In the genomic region with DNA sequence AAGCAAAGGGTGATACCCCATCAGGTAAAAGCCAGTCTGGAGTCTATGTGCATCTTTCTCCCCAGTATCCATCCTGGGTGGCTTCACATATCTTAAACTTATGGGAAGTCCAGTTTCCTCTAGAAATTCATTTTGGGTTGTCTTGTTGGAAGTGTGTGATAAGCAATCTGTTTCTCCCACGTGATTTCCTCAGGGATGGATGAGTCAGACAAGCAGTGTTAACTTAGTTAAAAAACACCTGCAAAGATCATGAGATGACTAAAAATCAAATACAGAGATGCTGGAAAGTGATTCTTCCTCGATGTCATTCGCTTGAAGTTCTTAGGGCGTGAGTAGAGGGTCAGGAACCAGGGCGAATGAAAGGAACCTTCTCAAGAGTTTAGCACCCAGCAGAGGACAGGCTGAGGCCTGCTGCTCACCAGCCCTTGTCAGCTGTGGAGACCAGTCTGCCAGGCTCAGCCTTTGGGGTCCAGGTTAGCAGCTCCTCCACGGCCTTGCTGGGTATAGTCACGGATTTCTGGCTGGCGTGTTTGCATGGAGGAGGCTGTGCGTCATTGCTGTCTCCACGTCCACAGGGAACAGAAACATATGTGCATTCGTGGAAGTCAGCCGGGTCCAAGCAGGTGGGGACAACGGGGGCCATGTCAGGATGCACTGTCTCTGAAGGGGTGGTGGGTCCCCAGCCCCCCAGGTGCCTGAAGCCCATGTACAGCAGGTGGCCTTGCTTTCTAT, we compare ENCODE assay signal across 21 cellular contexts. TPM values are rescaled to one million over a fixed set of nuclear protein-coding genes. Genes with fewer than 3 reads are reported as not detected.
DNase-seq lines count a peak whose midpoint lies in the region; ATAC-seq, FAIRE-seq and TF ChIP-seq lines count a peak whose summit lies in the region.
"Had no signal": no experiment of that assay in that cellular context is flagged by ENCODE, and none has a peak within 500 bp of the region (broad histone marks: within the 10 kb centered on the region; RNA-seq: fewer than 3 reads in every experiment).

No MANE protein-coding gene starts in this region.

- H3K36me3 Mint-ChIP-seq in activated naive CD8-positive, alpha-beta T cell treated with anti-CD3 and anti-CD28 coated beads for 36 hours = peaks cover 1% of the 10 kb centered on the region

- no peak overlapping the region for H2AFZ ChIP-seq in K562 (ENCODE audit: low read depth, low read length)
- H2AFZ ChIP-seq in hepatocyte = no peak overlapping the region

- H3K27me3 ChIP-seq in K562 (ENCODE audit: control insufficient read depth in 2 of 2, insufficient read depth in 2 of 2, low read length in 2 of 2) = peaks cover 38 to 48% of the 10 kb centered on the region in 2 experiments
- H3K27me3 ChIP-seq in hepatocyte = no peaks in the 10 kb centered on the region
- H3K27me3 ChIP-seq: BE2C had no signal

- H3K9me3 ChIP-seq in K562 (replicated peaks; ENCODE audit: control insufficient read depth, insufficient read depth, low read depth, low read length) (no peaks in the 10 kb centered on the region), hepatocyte (ENCODE audit: low read depth) (no peaks in the 10 kb centered on the region)
- H3K9me3 ChIP-seq: A549, BE2C had no signal

- intact Hi-C loops in K562 (cut with micrococcal nuclease) = no loop called here

- peak; percentile 6 for FAIRE-seq in K562 (lab: Jason Lieb, UNC)
- FAIRE-seq: A549, D721Med, GM19239, H1 had no signal

- CTCF ChIA-PET in K562 (lab: Yijun Ruan, JAX; ENCODE audit: low intra/inter-chr PET ratio) = no interaction called here

- H4K20me1 ChIP-seq in K562 (replicated peaks; ENCODE audit: control insufficient read depth, insufficient read depth, low read length) = no peaks in the 10 kb centered on the region
- H4K20me1 ChIP-seq in hepatocyte (ENCODE audit: insufficient read depth, poor library complexity, severe bottlenecking) = no peaks in the 10 kb centered on the region

- TF ChIP-seq RAD21 in K562 (CRISPR knock-in tag; conservative IDR thresholded peaks at IDR 0.05 in 1 of 2, IDR thresholded peaks at IDR 0.05 in 1 of 2) = no peak

- TF ChIP-seq EP300 in K562 (IDR thresholded peaks at IDR 0.05; ENCODE audit: low read length) = no peak

- no peaks in the 10 kb centered on the region for H3K4me1 Mint-ChIP-seq in activated naive CD8-positive, alpha-beta T cell treated with anti-CD3 and anti-CD28 coated beads for 36 hours

- no peaks in the 10 kb centered on the region for H3K36me3 ChIP-seq in K562 (ENCODE audit: control insufficient read depth, insufficient read depth, low read length)
- no peaks in the 10 kb centered on the region for H3K36me3 ChIP-seq in hepatocyte (replicated peaks; ENCODE audit: insufficient read depth, low read depth)
- H3K36me3 ChIP-seq: BE2C had no signal

- no peaks in the 10 kb centered on the region for H3K79me2 ChIP-seq in K562 (ENCODE audit: control insufficient read depth, insufficient read depth, low read length)
- H3K79me2 ChIP-seq in hepatocyte = no peaks in the 10 kb centered on the region

- WGBS in K562 (ENCODE audit: insufficient coverage, low coverage, missing lambda C conversion rate) = 21% methylated on average over 13 of the region's 13 CpGs
- WGBS in hepatocyte (ENCODE audit: low lambda C conversion rate, missing lambda C conversion rate) = 90% methylated on average over 13 of the region's 13 CpGs

- no peaks in the 10 kb centered on the region for H3K27me3 Mint-ChIP-seq in activated naive CD8-positive, alpha-beta T cell treated with anti-CD3 and anti-CD28 coated beads for 36 hours

- H3K27ac Mint-ChIP-seq in activated naive CD8-positive, alpha-beta T cell treated with anti-CD3 and anti-CD28 coated beads for 36 hours = no peak overlapping the region

- no peak for ATAC-seq in K562
- ATAC-seq in left lobe of liver = no peak
- ATAC-seq: A549, Panc1 had no signal

- H3K9me1 ChIP-seq in K562 (ENCODE audit: control insufficient read depth, insufficient read depth, low read length) = no peaks in the 10 kb centered on the region

- no peak for TF ChIP-seq POLR2A in K562 (conservative IDR thresholded peaks at IDR 0.05)

- in situ Hi-C loops in K562 (cut with MboI) = no loop called here

- H3K4me2 ChIP-seq in K562 (ENCODE audit: insufficient read depth, low read length) (no peak overlapping the region), hepatocyte (no peak overlapping the region)
- H3K4me2 ChIP-seq: A549 had no signal

- DNase-seq in M059J (ENCODE audit: low read depth) (peak; percentile 60), K562 (ENCODE audit: extremely low read depth in 1 of 4, low spot score in 3 of 4) (no peak), fibroblast of the aortic adventitia (ENCODE audit: low read depth) (peak; percentile 35), middle frontal gyrus (ENCODE audit: extremely low spot score, low spot score) (peak; percentile 16), left lobe of liver (ENCODE audit: low spot score) (no peak), hepatocyte (ENCODE audit: low spot score) (no peak)
- no peak for DNase-seq in stimulated activated CD4-positive, alpha-beta T cell treated with anti-CD3 and anti-CD28 coated beads, Interleukin-12 subunit alpha, Interleukin-12 subunit beta, amount 100 ng/mL, for 4 hours
- no peak for DNase-seq in activated naive CD8-positive, alpha-beta T cell treated with anti-CD3 and anti-CD28 coated beads for 36 hours
- DNase-seq: BE2C; GF-D8; IMR-90; NCI-H1417; NCI-H187 treated with DMSO at 0.1 percent for 48 hours; NCI-H2107; NK-92 treated with Interleukin-12 subunit alpha and Interleukin-12 subunit beta, amount 100 ng/mL, for 24 hours had no signal

- H3K4me3 Mint-ChIP-seq in activated naive CD8-positive, alpha-beta T cell treated with anti-CD3 and anti-CD28 coated beads for 36 hours = no peak overlapping the region

- H3K4me3 ChIP-seq in K562 = no peak overlapping the region
- H3K4me3 ChIP-seq in fibroblast of the aortic adventitia (ENCODE audit: low read depth, low read length) = no peak overlapping the region
- no peak overlapping the region for H3K4me3 ChIP-seq in hepatocyte
- H3K4me3 ChIP-seq: A549 had no signal

- no peak overlapping the region for H3K9ac ChIP-seq in K562 (ENCODE audit: insufficient read depth in 1 of 2, low read depth in 2 of 2, low read length in 2 of 2)

- no peak overlapping the region for H3K27ac ChIP-seq in K562 (ENCODE audit: extremely low read depth, low read depth, low read length)
- no peak overlapping the region for H3K27ac ChIP-seq in hepatocyte
- H3K27ac ChIP-seq: A549 had no signal

- H3K9me2 ChIP-seq in hepatocyte (replicated peaks; ENCODE audit: insufficient read depth) = no peaks in the 10 kb centered on the region

- BruUV-seq in K562 (replicated peaks; lab: Mats Ljungman, UMichigan) = no TSS peak

- POLR2A ChIA-PET in K562 (lab: Yijun Ruan, JAX) = no interaction called here

- H3K4me1 ChIP-seq in K562 (replicated peaks in 1 of 2; ENCODE audit: control insufficient read depth in 2 of 2, insufficient read depth in 2 of 2, low read length in 2 of 2) (peaks cover 6 to 25% of the 10 kb centered on the region in 2 experiments; a peak in 4 of 5 replicates), hepatocyte (ENCODE audit: insufficient read depth) (no peaks in the 10 kb centered on the region)
- H3K4me1 ChIP-seq: A549, BE2C had no signal

- H3K9me3 Mint-ChIP-seq in activated naive CD8-positive, alpha-beta T cell treated with anti-CD3 and anti-CD28 coated beads for 36 hours = no peaks in the 10 kb centered on the region

- no peak for TF ChIP-seq CTCF in K562 (IDR thresholded peaks at IDR 0.05 in 2 of 3, conservative IDR thresholded peaks at IDR 0.05 in 1 of 3; ENCODE audit: insufficient read depth in 2 of 3, low read depth in 1 of 3, low read length in 3 of 3)
- no peak for TF ChIP-seq CTCF in fibroblast of the aortic adventitia (IDR thresholded peaks at IDR 0.05; ENCODE audit: insufficient read depth, low read length)
- TF ChIP-seq CTCF in hepatocyte (IDR thresholded peaks at IDR 0.05; ENCODE audit: poor library complexity) = no peak

TF ChIP-seq in K562, 482 proteins besides CTCF, POLR2A, EP300 and RAD21 (continues in another document):
- TF ChIP-seq JUND (IDR thresholded peaks at IDR 0.05; ENCODE audit: borderline replicate concordance, low read depth, low read length) = peak; percentile 75; the same call in 1 of the 2 replicates
- peak; percentile 61; the same call in 1 of the 3 replicates for TF ChIP-seq JUND (tag; IDR thresholded peaks at IDR 0.05; ENCODE audit: borderline replicate concordance, low read depth, low read length)
- TF ChIP-seq ZNF766 (CRISPR knock-in tag; conservative IDR thresholded peaks at IDR 0.05) = no peak

RNA-seq across cellular contexts. Expression of a gene that starts 2.8 kb away (rescaled TPM):
- 0.05 and 0.27 TPM in 2 replicates for total RNA-seq in M059J (2014; rRNA removed; shearing (Covaris generic))
- total RNA-seq in K562 (2011; cell fraction: chromatin; rRNA removed; ENCODE audit: low replicate concordance) = not detected in 2 replicates
- 0.17 TPM in 1 of 2 replicates, not detected in the other for total RNA-seq in K562 (2011; cell fraction: nucleolus; rRNA removed)
- 0.29 TPM in 1 of 2 replicates, not detected in the other for total RNA-seq in K562 (2011; cell fraction: nucleoplasm; rRNA removed)
- 0.27 TPM in 1 of 2 replicates, not detected in the other for total RNA-seq in K562 (2014; rRNA removed)
- total RNA-seq in K562 (2014; rRNA removed; fragmentation: Illumina TruSeq; extraction: Trizol) = 0.04 TPM in 1 of 2 replicates, not detected in the other
- total RNA-seq in K562 (2015; rRNA removed; fragmentation: Illumina TruSeq; extraction: Trizol) = 0.14 TPM in 1 of 2 replicates, not detected in the other
- total RNA-seq in K562 (2021) = 0.11 and 0.13 TPM in 2 replicates
- polyA plus RNA-seq in K562 (2011; rRNA removed) = not detected in 2 replicates
- polyA plus RNA-seq in K562 (2011; cell fraction: cytosol; rRNA removed) = 0.06 and 0.07 TPM in 2 replicates
- not detected in 2 replicates for polyA plus RNA-seq in K562 (2011; cell fraction: nucleus; rRNA removed)
- 0.22 and 2.4 TPM in 2 replicates for polyA plus RNA-seq in K562 (2012)
- polyA plus RNA-seq in K562 (2014; fragmentation: Illumina TruSeq; extraction: Trizol) = 0.16 and 0.17 TPM in 2 replicates
- under 1 TPM in 1 of 2 experiments, not detected in 1; 0.08 TPM for polyA plus RNA-seq in K562 (2014; fragmentation: Nextera tagmentation; extraction: Ambion mirVana)
- polyA plus RNA-seq in K562 (2014; rRNA removed) = 0.07 and 0.22 TPM in 2 replicates
- not detected in 2 replicates for polyA minus RNA-seq in K562 (2011; rRNA and poly(A)+ RNA removed)
- polyA minus RNA-seq in K562 (2011; cell fraction: cytosol; rRNA and poly(A)+ RNA removed) = not detected in 2 replicates
- polyA minus RNA-seq in K562 (2011; cell fraction: nucleus; rRNA and poly(A)+ RNA removed) = not detected in 2 replicates
- total RNA-seq in fibroblast of the aortic adventitia (ENCODE audit: low replicate concordance) = 0.09 TPM in 1 of 2 replicates, not detected in the other
- not detected for total RNA-seq in left lobe of liver
- not detected for total RNA-seq in activated naive CD8-positive, alpha-beta T cell treated with anti-CD3 and anti-CD28 coated beads for 36 hours
- total RNA-seq in hepatocyte = 0.57 TPM in 1 of 2 replicates, not detected in the other
- polyA plus RNA-seq in hepatocyte = 0.48 and 0.64 TPM in 2 replicates
- total RNA-seq: H1, IMR-90, NCI-H460 had no signal
- polyA plus RNA-seq: H1, IMR-90 had no signal

Comparison
In these comparisons a context has a peak if more than half of its experiments do, and no peak if none do; other contexts are left out.
1. DNase-seq: peak in M059J (single experiment), fibroblast of the aortic adventitia (single experiment) and middle frontal gyrus (single experiment); none in K562 (0 of 4), stimulated activated CD4-positive, alpha-beta T cell treated with anti-CD3 and anti-CD28 coated beads, Interleukin-12 subunit alpha, Interleukin-12 subunit beta, amount 100 ng/mL, for 4 hours (single experiment), left lobe of liver (single experiment), activated naive CD8-positive, alpha-beta T cell treated with anti-CD3 and anti-CD28 coated beads for 36 hours (single experiment) and hepatocyte (single experiment).